ENCODE assay signal across 8 cellular contexts in the genomic region with DNA sequence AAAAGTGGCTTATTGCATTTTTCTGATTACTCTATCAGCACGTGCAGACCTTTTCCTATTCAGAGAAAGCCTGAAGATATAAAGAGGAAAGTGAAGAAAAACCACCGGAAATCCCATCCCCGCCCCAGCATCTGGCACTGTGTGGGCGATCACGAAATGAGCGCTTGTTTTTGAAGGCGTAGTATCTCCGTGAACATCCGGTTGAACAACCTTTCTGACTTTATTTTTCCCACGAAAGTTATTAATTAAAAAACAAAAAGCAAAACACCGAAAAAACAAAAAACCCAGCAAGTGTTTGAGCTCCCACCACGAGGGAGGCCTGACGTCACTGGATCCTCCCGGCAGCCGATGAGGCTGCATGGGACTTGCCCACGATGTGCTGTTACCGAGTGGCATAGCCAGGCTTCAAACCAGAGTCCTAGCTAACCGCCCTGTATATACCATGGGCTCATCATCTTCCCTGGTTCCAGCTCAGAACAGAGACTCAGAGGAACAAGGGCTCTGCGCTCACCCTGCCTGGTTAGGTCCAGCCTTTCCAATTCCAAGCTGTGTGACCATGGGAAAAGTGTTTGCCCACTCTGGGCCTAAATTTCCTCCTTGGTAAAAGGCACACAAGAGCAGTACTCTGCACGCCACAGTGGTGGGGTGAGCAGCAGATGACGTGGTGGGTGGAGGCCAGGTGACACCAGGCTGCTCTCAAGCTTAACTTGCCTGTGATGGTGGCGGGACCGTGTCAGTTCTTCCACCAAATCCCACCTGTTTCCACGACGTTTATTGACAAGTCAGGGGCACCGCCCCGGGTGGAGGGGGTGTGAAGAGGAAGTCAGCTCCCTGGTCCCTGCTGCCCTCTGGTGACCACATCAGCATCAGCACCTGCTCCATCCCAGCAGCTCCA. TPM values are rescaled to one million over a fixed set of nuclear protein-coding genes. Genes with fewer than 3 reads are reported as not detected.
DNase-seq lines count a peak whose midpoint lies in the region; ATAC-seq and TF ChIP-seq lines count a peak whose summit lies in the region.

No MANE protein-coding gene starts in this region.

- peaks cover 70% of the 10 kb centered on the region for H3K4me1 Mint-ChIP-seq in activated CD4-positive, alpha-beta memory T cell treated with anti-CD3 and anti-CD28 coated beads for 36 hours (ENCODE audit: low read depth)

- peak overlapping the region; percentile 54 for H3K4me3 Mint-ChIP-seq in activated CD4-positive, alpha-beta memory T cell treated with anti-CD3 and anti-CD28 coated beads for 36 hours

- CTCF ChIA-PET in AG04450 (lab: Charles Lee): interaction anchor here (0.6 to 6.1 kb wide), 32 partner anchors 8 to 705 kb away, joined by 3 to 104 read pairs (median 4); partner anchors contain the start of gene KDM8
- CTCF ChIA-PET in activated CD4-positive, alpha-beta memory T cell treated with anti-CD3 and anti-CD28 coated beads for 36 hours (lab: Charles Lee): interaction anchor here (0.6 to 6.2 kb wide), 41 partner anchors 10 to 258 kb away, joined by 3 to 108 read pairs (median 5); partner anchors contain the start of genes IL21R and KDM8

- POLR2A ChIA-PET in AG04450 (lab: Yijun Ruan, JAX): interaction anchor here (1.0 to 1.5 kb wide), 3 partner anchors 92 to 199 kb away, joined by 3 to 5 read pairs (median 3); no protein-coding TSS in a partner anchor
- POLR2A ChIA-PET in activated CD4-positive, alpha-beta memory T cell treated with anti-CD3 and anti-CD28 coated beads for 36 hours (lab: Charles Lee): interaction anchor here (0.7 to 4.1 kb wide), 18 partner anchors 10 to 198 kb away, joined by 3 to 87 read pairs (median 4); partner anchors contain the start of genes IL21R and KDM8

- peak overlapping the region; percentile 11 for H3K27ac ChIP-seq in AG04450 (ENCODE audit: low read depth, low read length)

- H3K27ac Mint-ChIP-seq in activated CD4-positive, alpha-beta memory T cell treated with anti-CD3 and anti-CD28 coated beads for 36 hours: peak overlapping the region; percentile 98

- TF ChIP-seq CTCF in AG04450 (IDR thresholded peaks at IDR 0.05; ENCODE audit: low read depth, low read length): peak; percentile 81

- peaks cover 10% of the 10 kb centered on the region for H3K9me3 ChIP-seq in AG04450 (ENCODE audit: control insufficient read depth, insufficient read depth, low read length)

- peak; percentile 20 for DNase-seq in AG04450 (ENCODE audit: low read depth, low spot score)
- DNase-seq in NCI-H524 treated with DMSO at 0.1 percent for 48 hours (lab: John Stamatoyannopoulos, UW): peak; percentile 7
- peak; percentile 95 for DNase-seq in activated CD4-positive, alpha-beta memory T cell treated with anti-CD3 and anti-CD28 coated beads for 36 hours
- DNase-seq in ecto neural progenitor cell (ENCODE audit: low spot score): peak; percentile 80
- peak; percentile 71 for DNase-seq in medulla oblongata (ENCODE audit: extremely low spot score)
- peak; percentile 79 for DNase-seq in stimulated activated CD8-positive, alpha-beta memory T cell treated with anti-CD3 and anti-CD28 coated beads, Interleukin-12 subunit alpha, Interleukin-12 subunit beta, amount 100 ng/mL, for 24 hours (ENCODE audit: extremely low read depth)

- peaks cover 31% of the 10 kb centered on the region for H3K36me3 Mint-ChIP-seq in activated CD4-positive, alpha-beta memory T cell treated with anti-CD3 and anti-CD28 coated beads for 36 hours

- ATAC-seq in GM18858 (IDR thresholded peaks at IDR 0.05; ENCODE audit: unreplicated experiment) (peak; percentile 48), HG03060 (IDR thresholded peaks at IDR 0.05; ENCODE audit: low read depth, unreplicated experiment) (peak; percentile 72)

- H3K27me3 ChIP-seq in AG04450 (ENCODE audit: control insufficient read depth, insufficient read depth, low read length): peaks cover 3% of the 10 kb centered on the region

- H3K9me3 Mint-ChIP-seq in activated CD4-positive, alpha-beta memory T cell treated with anti-CD3 and anti-CD28 coated beads for 36 hours: peaks cover 18% of the 10 kb centered on the region

- no peaks in the 10 kb centered on the region for H3K27me3 Mint-ChIP-seq in activated CD4-positive, alpha-beta memory T cell treated with anti-CD3 and anti-CD28 coated beads for 36 hours

- H3K4me3 ChIP-seq in AG04450 (ENCODE audit: low read depth, low read length): no peak overlapping the region

- intact Hi-C loops in activated CD4-positive, alpha-beta memory T cell treated with anti-CD3 and anti-CD28 coated beads for 36 hours (cut with micrococcal nuclease): loop anchor here (1.0 to 5.0 kb wide), 10 partner anchors 41 to 769 kb away; partner anchors contain the start of gene KDM8

RNA-seq across cellular contexts. Expression of gene IL21R, which starts 34.3 kb away (rescaled TPM):
- 0.52 and 0.57 TPM in 2 replicates for polyA plus RNA-seq in AG04450 (2011; rRNA removed)
- polyA minus RNA-seq in AG04450 (2011; rRNA and poly(A)+ RNA removed): 1.6 and 2.4 TPM in 2 replicates
- total RNA-seq in activated CD4-positive, alpha-beta memory T cell treated with anti-CD3 and anti-CD28 coated beads for 36 hours: 10 to 100 TPM; 55.0 to 55.9 TPM

RNA-seq across cellular contexts. Expression of gene IL4R, which starts 53.9 kb away (rescaled TPM):
- 31.1 and 44.1 TPM in 2 replicates for polyA plus RNA-seq in AG04450 (2011; rRNA removed)
- 47.0 and 68.2 TPM in 2 replicates for polyA minus RNA-seq in AG04450 (2011; rRNA and poly(A)+ RNA removed)
- total RNA-seq in activated CD4-positive, alpha-beta memory T cell treated with anti-CD3 and anti-CD28 coated beads for 36 hours: 100 to 1,000 TPM; 146 to 153 TPM

Comparison
In these comparisons a context has a peak if more than half of its experiments do, and no peak if none do; other contexts are left out.
1. DNase-seq: peak in every context shown above with its lines; median percentile 95 in activated CD4-positive, alpha-beta memory T cell treated with anti-CD3 and anti-CD28 coated beads for 36 hours; 80 in ecto neural progenitor cell; 79 in stimulated activated CD8-positive, alpha-beta memory T cell treated with anti-CD3 and anti-CD28 coated beads, Interleukin-12 subunit alpha, Interleukin-12 subunit beta, amount 100 ng/mL, for 24 hours; 71 in medulla oblongata; 20 in AG04450; 7 in NCI-H524 treated with DMSO at 0.1 percent for 48 hours.